Comparison of ENCODE assay signal across 14 cellular contexts in genomic region chr5:86909896-86910295, GRCh38.
A peak's percentile ranks its signal among the peaks of the same experiment; 100 is the strongest.
DNase-seq lines count a peak whose midpoint lies in the region; ATAC-seq, FAIRE-seq and TF ChIP-seq lines count a peak whose summit lies in the region.
"Had no signal": no experiment of that assay in that cellular context is flagged by ENCODE, and none has a peak within 500 bp of the region (broad histone marks: within the 10 kb centered on the region; RNA-seq: fewer than 3 reads in every experiment).

No MANE protein-coding gene starts in this region.

- no peak overlapping the region for H2BK12ac ChIP-seq in mesenchymal stem cell (ENCODE audit: low read length in 2 of 2)

- H3K23ac ChIP-seq in mesenchymal stem cell (ENCODE audit: low read length in 2 of 2): no peak overlapping the region

- H2BK15ac ChIP-seq in mesenchymal stem cell (ENCODE audit: low read depth, poor library complexity, severe bottlenecking): no peak overlapping the region

- no peaks in the 10 kb centered on the region for H3K36me3 Mint-ChIP-seq in activated T-cell treated with anti-CD3 and anti-CD28 coated beads, Interleukin-2, amount 50 U/mL, for 72 hours (ENCODE audit: insufficient read depth in 2 of 2)

- no peaks in the 10 kb centered on the region for H3K9me3 ChIP-seq in mesenchymal stem cell (ENCODE audit: control insufficient read depth, low read length)

- H3K4me1 ChIP-seq in mesenchymal stem cell (ENCODE audit: control insufficient read depth, insufficient read depth, low read depth, low read length): no peaks in the 10 kb centered on the region

- H2AFZ ChIP-seq in mesenchymal stem cell (ENCODE audit: low read depth, low read length): no peak overlapping the region

- no CpG with 5 or more reads among the region's 2 CpGs for WGBS in mesenchymal stem cell

- H3K79me1 ChIP-seq in mesenchymal stem cell (replicated peaks; ENCODE audit: low read length, poor library complexity, severe bottlenecking): no peaks in the 10 kb centered on the region

- no peaks in the 10 kb centered on the region for H3K36me3 ChIP-seq in mesenchymal stem cell (ENCODE audit: control insufficient read depth in 1 of 2, insufficient read depth in 2 of 2, low read depth in 1 of 2, low read length in 2 of 2)

- H2BK120ac ChIP-seq in mesenchymal stem cell (ENCODE audit: low read depth, low read length): no peak overlapping the region

- FAIRE-seq in HTR-8/SVneo (lab: Jason Lieb, UNC): no peak
- FAIRE-seq: RCC 7860, TTC549 had no signal

- no peak overlapping the region for H2BK5ac ChIP-seq in mesenchymal stem cell (ENCODE audit: low read depth, low read length, poor library complexity, severe bottlenecking)

- no peak overlapping the region for H3K27ac Mint-ChIP-seq in activated T-cell treated with anti-CD3 and anti-CD28 coated beads, Interleukin-2, amount 50 U/mL, for 72 hours
- H3K27ac Mint-ChIP-seq: progenitor cell of endocrine pancreas had no signal

- H3K4me1 Mint-ChIP-seq in activated T-cell treated with anti-CD3 and anti-CD28 coated beads, Interleukin-2, amount 50 U/mL, for 72 hours (ENCODE audit: low read depth): no peaks in the 10 kb centered on the region

- in situ Hi-C loops in astrocyte of the spinal cord (cut with HindIII; ENCODE audit: low sequenced_read_pairs): no loop called here

- peak; percentile 12 for DNase-seq in AG09319 (ENCODE audit: extremely low read depth, low read depth)
- DNase-seq in HTR-8/SVneo (ENCODE audit: insufficient read length, low spot score): peak; percentile 5
- DNase-seq in astrocyte of the spinal cord (ENCODE audit: low read depth, low spot score): peak; percentile 77
- DNase-seq in mesenchymal stem cell: peak; percentile 86
- no peak for DNase-seq in activated T-cell treated with anti-CD3 and anti-CD28 coated beads, Interleukin-2, amount 50 U/mL, for 72 hours
- no peak for DNase-seq in activated CD4-positive, alpha-beta T cell treated with anti-CD3 and anti-CD28 coated beads for 1 hour
- DNase-seq: activated CD8-positive, alpha-beta memory T cell treated with anti-CD3 and anti-CD28 coated beads, Interleukin-2, amount 50 U/mL, for 48 hours; stimulated activated CD4-positive, alpha-beta T cell treated with anti-CD3 and anti-CD28 coated beads, Interleukin-4, amount 100 ng/mL, for 4 hours had no signal

- H3K4ac ChIP-seq in mesenchymal stem cell (ENCODE audit: low read depth in 1 of 2, low read length in 2 of 2): no peak overlapping the region

- H4K8ac ChIP-seq in mesenchymal stem cell (ENCODE audit: low read length): no peak overlapping the region

- ATAC-seq in HG03571 (IDR thresholded peaks at IDR 0.05; ENCODE audit: unreplicated experiment) (no peak), HG03342 (IDR thresholded peaks at IDR 0.05; ENCODE audit: unreplicated experiment) (no peak)
- no peak for ATAC-seq in activated T-cell treated with anti-CD3 and anti-CD28 coated beads, Interleukin-2, amount 50 U/mL, for 72 hours (replicated peaks in 1 of 2)

- H4K91ac ChIP-seq in mesenchymal stem cell (ENCODE audit: low read length): no peak overlapping the region

- no peak overlapping the region for H2AK5ac ChIP-seq in mesenchymal stem cell (ENCODE audit: low read length, severe bottlenecking)

- H3K4me2 ChIP-seq in mesenchymal stem cell (ENCODE audit: low read length, poor library complexity, severe bottlenecking): no peak overlapping the region

- no peak overlapping the region for H3K4me3 ChIP-seq in astrocyte of the spinal cord (ENCODE audit: low read depth, low read length)
- no peak overlapping the region for H3K4me3 ChIP-seq in mesenchymal stem cell (ENCODE audit: insufficient read depth in 1 of 2, low read depth in 1 of 2, low read length in 2 of 2)

- no peaks in the 10 kb centered on the region for H3K27me3 ChIP-seq in mesenchymal stem cell (ENCODE audit: control insufficient read depth in 1 of 2, insufficient read depth in 1 of 2, low read length in 2 of 2)

- H3K27ac ChIP-seq in mesenchymal stem cell (ENCODE audit: low read length, poor library complexity, severe bottlenecking): no peak overlapping the region

- TF ChIP-seq CTCF in AG09319 (IDR thresholded peaks at IDR 0.05; ENCODE audit: low read depth, low read length): no peak
- TF ChIP-seq CTCF in astrocyte of the spinal cord (IDR thresholded peaks at IDR 0.05; ENCODE audit: low read depth, low read length): no peak

- H3K9me3 Mint-ChIP-seq in activated T-cell treated with anti-CD3 and anti-CD28 coated beads, Interleukin-2, amount 50 U/mL, for 72 hours: no peaks in the 10 kb centered on the region
- H3K9me3 Mint-ChIP-seq: stimulated activated naive CD8-positive, alpha-beta T cell treated with anti-CD3 and anti-CD28 coated beads, Interleukin-15, Interleukin-2, amounts not matched to agents 100 ng/mL and 50 ng/mL, for 24 hours had no signal

- no peak overlapping the region for H3K14ac ChIP-seq in mesenchymal stem cell (ENCODE audit: low read length in 2 of 2)

- peak overlapping the region; percentile 17 for H3K9ac ChIP-seq in mesenchymal stem cell (ENCODE audit: low read length)

- H3K18ac ChIP-seq in mesenchymal stem cell (ENCODE audit: low read depth in 1 of 2, low read length in 2 of 2): no peak overlapping the region

- H3K27me3 Mint-ChIP-seq in activated T-cell treated with anti-CD3 and anti-CD28 coated beads, Interleukin-2, amount 50 U/mL, for 72 hours (ENCODE audit: low read depth): peaks cover 55% of the 10 kb centered on the region
- H3K27me3 Mint-ChIP-seq: progenitor cell of endocrine pancreas had no signal

- H3K4me3 Mint-ChIP-seq in activated T-cell treated with anti-CD3 and anti-CD28 coated beads, Interleukin-2, amount 50 U/mL, for 72 hours: no peak overlapping the region
- H3K4me3 Mint-ChIP-seq: stimulated activated naive CD8-positive, alpha-beta T cell treated with anti-CD3 and anti-CD28 coated beads, Interleukin-15, Interleukin-2, amounts not matched to agents 100 ng/mL and 50 ng/mL, for 24 hours had no signal

Comparison
In these comparisons a context has a peak if more than half of its experiments do, and no peak if none do; other contexts are left out.
1. DNase-seq: peak in AG09319 (single experiment), HTR-8/SVneo (single experiment), astrocyte of the spinal cord (single experiment) and mesenchymal stem cell (single experiment); none in activated T-cell treated with anti-CD3 and anti-CD28 coated beads, Interleukin-2, amount 50 U/mL, for 72 hours (0 of 2) and activated CD4-positive, alpha-beta T cell treated with anti-CD3 and anti-CD28 coated beads for 1 hour (single experiment).